8 cellular contexts compared by ENCODE assay signal in the genomic region with DNA sequence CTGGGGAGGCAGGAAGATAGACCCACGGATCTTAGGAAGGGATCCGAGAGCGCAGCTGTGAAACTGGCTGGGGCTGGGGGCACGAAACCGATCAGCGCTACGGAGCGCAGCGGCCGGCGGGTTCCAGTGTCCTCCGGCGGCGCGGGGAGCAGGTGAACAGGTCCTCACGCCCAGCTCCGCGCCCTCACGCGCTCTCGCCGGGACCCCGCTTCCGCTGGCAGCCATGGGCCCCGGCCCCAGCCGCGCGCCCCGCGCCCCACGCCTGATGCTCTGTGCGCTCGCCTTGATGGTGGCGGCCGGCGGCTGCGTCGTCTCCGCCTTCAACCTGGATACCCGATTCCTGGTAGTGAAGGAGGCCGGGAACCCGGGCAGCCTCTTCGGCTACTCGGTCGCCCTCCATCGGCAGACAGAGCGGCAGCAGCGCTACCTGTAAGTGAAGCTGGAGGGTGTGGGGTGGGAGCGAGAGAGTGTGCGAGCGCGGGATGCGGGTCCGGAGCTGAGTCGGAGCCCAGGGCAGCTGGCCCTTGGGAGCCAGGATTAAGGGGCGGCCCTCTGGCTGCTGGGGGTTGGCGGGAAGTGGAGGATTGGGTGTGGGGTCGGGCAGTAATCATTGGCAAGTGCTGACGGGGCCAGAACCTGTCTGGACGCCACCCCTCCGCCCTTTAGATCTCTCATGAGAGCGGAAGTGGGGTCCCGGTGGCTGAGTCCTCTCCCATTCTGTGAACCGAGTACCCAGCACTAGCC. TPM values are rescaled to one million over a fixed set of nuclear protein-coding genes. Genes with fewer than 3 reads are reported as not detected.
DNase-seq lines count a peak whose midpoint lies in the region; ATAC-seq and TF ChIP-seq lines count a peak whose summit lies in the region.

No MANE protein-coding gene starts in this region.

- H3K27me3 Mint-ChIP-seq in activated CD8-positive, alpha-beta memory T cell treated with anti-CD3 and anti-CD28 coated beads, Interleukin-2, amount 10 ng/mL, durations not matched to agents 7 days and 5 days = peaks cover 7% of the 10 kb centered on the region
- H3K27me3 Mint-ChIP-seq in naive B cell = peaks cover 24 to 84% (median 52%) of the 10 kb centered on the region in 3 donors

- H3K9me3 Mint-ChIP-seq in activated CD8-positive, alpha-beta memory T cell treated with anti-CD3 and anti-CD28 coated beads, Interleukin-2, amount 10 ng/mL, durations not matched to agents 7 days and 5 days (ENCODE audit: low read depth) = no peaks in the 10 kb centered on the region
- no peaks in the 10 kb centered on the region for H3K9me3 Mint-ChIP-seq in naive B cell

- no peaks in the 10 kb centered on the region; the same call in 1 of the 2 replicates for H3F3A ChIP-seq in DOHH2 (ENCODE audit: control insufficient read depth, insufficient read depth)

- H3K4me2 ChIP-seq in DOHH2 (ENCODE audit: low read length) = peak overlapping the region; percentile 71

- peak overlapping the region; percentile 84 for H3K4me3 Mint-ChIP-seq in activated CD8-positive, alpha-beta memory T cell treated with anti-CD3 and anti-CD28 coated beads, Interleukin-2, amount 10 ng/mL, durations not matched to agents 7 days and 5 days
- peak overlapping the region; percentile 79 to 95 (median 90) for H3K4me3 Mint-ChIP-seq in naive B cell

- H3K36me3 ChIP-seq in DOHH2 (ENCODE audit: control insufficient read depth, low read length) = no peaks in the 10 kb centered on the region

- peak overlapping the region; percentile 89 for H3K4me3 ChIP-seq in DOHH2 (ENCODE audit: low read length)
- peak overlapping the region; percentile 75 for H3K4me3 ChIP-seq in epithelial cell of esophagus (ENCODE audit: low read length)

- peak; percentile 47 for DNase-seq in NCI-H524 treated with DMSO at 0.1 percent for 48 hours (lab: John Stamatoyannopoulos, UW)
- peak; percentile 78 for DNase-seq in activated CD8-positive, alpha-beta memory T cell treated with anti-CD3 and anti-CD28 coated beads, Interleukin-2, amount 10 ng/mL, durations not matched to agents 7 days and 5 days
- peak; percentile 76 for DNase-seq in epithelial cell of esophagus (ENCODE audit: low read depth)
- DNase-seq in naive B cell = peak; percentile 20
- peak; percentile 59 for DNase-seq in stimulated activated naive CD4-positive, alpha-beta T cell treated with Interleukin-2 at 50 U/mL for 16 hours (lab: John Stamatoyannopoulos, UW)

- TF ChIP-seq CTCF in DOHH2 (IDR thresholded peaks at IDR 0.05; ENCODE audit: low read depth, low read length, poor library complexity, severe bottlenecking) (peak; percentile 67), epithelial cell of esophagus (IDR thresholded peaks at IDR 0.05; ENCODE audit: insufficient read depth, low read depth, low read length, missing control alignments) (peak; percentile 42)

- peaks cover 10% of the 10 kb centered on the region for H3K27me3 ChIP-seq in DOHH2 (ENCODE audit: control insufficient read depth, low read length)

- CTCF ChIA-PET in activated CD8-positive, alpha-beta memory T cell treated with anti-CD3 and anti-CD28 coated beads, Interleukin-2, amount 10 ng/mL, durations not matched to agents 7 days and 5 days (lab: Charles Lee) = interaction anchor here (0.6 to 7.3 kb wide), 25 partner anchors 9 to 898 kb away, joined by 3 to 65 read pairs (median 5); a partner anchor contains a TSS

- peaks cover 30% of the 10 kb centered on the region for H3K4me1 Mint-ChIP-seq in activated CD8-positive, alpha-beta memory T cell treated with anti-CD3 and anti-CD28 coated beads, Interleukin-2, amount 10 ng/mL, durations not matched to agents 7 days and 5 days
- peaks cover 12 to 27% (median 24%) of the 10 kb centered on the region in 3 donors for H3K4me1 Mint-ChIP-seq in naive B cell

- H3K36me3 Mint-ChIP-seq in activated CD8-positive, alpha-beta memory T cell treated with anti-CD3 and anti-CD28 coated beads, Interleukin-2, amount 10 ng/mL, durations not matched to agents 7 days and 5 days = peaks cover 2% of the 10 kb centered on the region
- H3K36me3 Mint-ChIP-seq in naive B cell = no peaks in the 10 kb centered on the region

- no peaks in the 10 kb centered on the region for H3K9me2 ChIP-seq in DOHH2 (replicated peaks; ENCODE audit: control insufficient read depth, low read length)

- ATAC-seq in HG02870 (IDR thresholded peaks at IDR 0.05; ENCODE audit: unreplicated experiment) (peak; percentile 46), naive B cell (ENCODE audit: low read depth in 2 of 2) (peak; percentile 74 to 76), HG03457 (IDR thresholded peaks at IDR 0.05; ENCODE audit: unreplicated experiment) (no peak)
- ATAC-seq in activated CD8-positive, alpha-beta memory T cell treated with anti-CD3 and anti-CD28 coated beads, Interleukin-2, amount 10 ng/mL, durations not matched to agents 7 days and 5 days = peak; percentile 72

- no peaks in the 10 kb centered on the region for H4K20me1 ChIP-seq in DOHH2 (ENCODE audit: control insufficient read depth, insufficient read depth, low read depth, low read length)

- peak overlapping the region; percentile 19; the same call in 1 of the 2 replicates for H3K27ac ChIP-seq in DOHH2 (ENCODE audit: low read depth, low read length)

- no peaks in the 10 kb centered on the region for H3K9me3 ChIP-seq in DOHH2 (ENCODE audit: control insufficient read depth, insufficient read depth, low read length)

- peaks cover 29% of the 10 kb centered on the region for H3K4me1 ChIP-seq in DOHH2 (ENCODE audit: control insufficient read depth, low read length)

- 0 out of 2 replicates have a peak, but pooled peaks cover 4% of the 10 kb centered on the region for H3K79me2 ChIP-seq in DOHH2 (ENCODE audit: control insufficient read depth, low read length)

- peak overlapping the region; percentile 39 for H3K27ac Mint-ChIP-seq in activated CD8-positive, alpha-beta memory T cell treated with anti-CD3 and anti-CD28 coated beads, Interleukin-2, amount 10 ng/mL, durations not matched to agents 7 days and 5 days
- peak overlapping the region in 1 of 6 donors; percentile 80 for H3K27ac Mint-ChIP-seq in naive B cell

RNA-seq across cellular contexts. Expression of a gene that starts 0.5 kb away (rescaled TPM):
- 10 to 100 TPM; 10.3 to 11.3 TPM for total RNA-seq in activated CD8-positive, alpha-beta memory T cell treated with anti-CD3 and anti-CD28 coated beads, Interleukin-2, amount 10 ng/mL, durations not matched to agents 7 days and 5 days
- 1 to 10 TPM in 1 of 6 donors, under 1 TPM in 4, not detected in 1; 0.29 to 1.4 (median 0.62) TPM for polyA plus RNA-seq in naive B cell (ENCODE audit: low read depth in 6 of 6)

RNA-seq across cellular contexts. Expression of a gene that starts 38.8 kb away (rescaled TPM):
- 10 to 100 TPM; 13.6 to 20.9 TPM for total RNA-seq in activated CD8-positive, alpha-beta memory T cell treated with anti-CD3 and anti-CD28 coated beads, Interleukin-2, amount 10 ng/mL, durations not matched to agents 7 days and 5 days
- 10 to 100 TPM; 33.4 to 49.6 (median 40.3) TPM for polyA plus RNA-seq in naive B cell (ENCODE audit: low read depth in 6 of 6)

Comparison
In these comparisons a context has a peak if more than half of its experiments do, and no peak if none do; other contexts are left out.
1. DNase-seq: peak in every context shown above with its lines; median percentile 78 in activated CD8-positive, alpha-beta memory T cell treated with anti-CD3 and anti-CD28 coated beads, Interleukin-2, amount 10 ng/mL, durations not matched to agents 7 days and 5 days; 76 in epithelial cell of esophagus; 59 in stimulated activated naive CD4-positive, alpha-beta T cell treated with Interleukin-2 at 50 U/mL for 16 hours; 47 in NCI-H524 treated with DMSO at 0.1 percent for 48 hours; 20 in naive B cell.